Comparison of ENCODE assay signal across 2 cellular contexts in genomic region chr5:126983874-126984266, GRCh38.
A peak's percentile ranks its signal among the peaks of the same experiment; 100 is the strongest.
TF ChIP-seq lines count a peak whose summit lies in the region.

No MANE protein-coding gene starts in this region.

TF ChIP-seq in IMR-90, 13 proteins besides CTCF, POLR2A, EP300 and RAD21:
- TF ChIP-seq ELK1 (IDR thresholded peaks at IDR 0.05; ENCODE audit: borderline replicate concordance, low read depth, low read length) (no peak), BHLHE40 (IDR thresholded peaks at IDR 0.05; ENCODE audit: low read depth, low read length) (no peak), RFX5 (IDR thresholded peaks at IDR 0.05; ENCODE audit: low read depth, low read length) (no peak), MXI1 (IDR thresholded peaks at IDR 0.05; ENCODE audit: borderline replicate concordance, low read depth, low read length) (no peak), FOS (IDR thresholded peaks at IDR 0.05; ENCODE audit: low read depth, low read length) (no peak), CEBPB (IDR thresholded peaks at IDR 0.05; ENCODE audit: low read depth, low read length) (no peak), NFE2L2 (IDR thresholded peaks at IDR 0.05; ENCODE audit: low read depth, low read length) (no peak), CHD1 (IDR thresholded peaks at IDR 0.05; ENCODE audit: low read depth, low read length) (no peak), USF2 (IDR thresholded peaks at IDR 0.05; ENCODE audit: low read depth, low read length) (no peak), SMC3 (IDR thresholded peaks at IDR 0.05; ENCODE audit: low read depth, low read length) (no peak), MAZ (IDR thresholded peaks at IDR 0.05; ENCODE audit: borderline replicate concordance, low read depth, low read length) (no peak), MAFK (IDR thresholded peaks at IDR 0.05; ENCODE audit: low read depth, low read length) (no peak), RCOR1 (IDR thresholded peaks at IDR 0.05; ENCODE audit: insufficient replicate concordance, low read length) (no peak)

TF ChIP-seq in K562, 482 proteins besides CTCF, POLR2A, EP300 and RAD21:
- TF ChIP-seq BHLHE40 (IDR thresholded peaks at IDR 0.05; ENCODE audit: low read length) (no peak), TGIF2 (CRISPR knock-in tag; IDR thresholded peaks at IDR 0.05) (no peak), IRF9 (tag; IDR thresholded peaks at IDR 0.05) (0 out of 2 replicates have a peak, but pooled peaks have one; percentile 25), TRIM24 (IDR thresholded peaks at IDR 0.05) (peak in 1 of 2 experiments; percentile 43; a peak in 1 of 4 replicates), DNMT1 (IDR thresholded peaks at IDR 0.05) (no peak), CEBPB (tag; IDR thresholded peaks at IDR 0.05) (peak; percentile 84), CEBPG (CRISPR knock-in tag; IDR thresholded peaks at IDR 0.05) (peak; percentile 36; the same call in 1 of the 2 replicates), CEBPG (tag; conservative IDR thresholded peaks at IDR 0.05 in 1 of 2, IDR thresholded peaks at IDR 0.05 in 1 of 2) (peak; percentile 48 to 59)
